10 cellular contexts compared by ENCODE assay signal in genomic region chr13:99895999-99896695, GRCh38.
DNase-seq lines count a peak whose midpoint lies in the region; ATAC-seq, FAIRE-seq and TF ChIP-seq lines count a peak whose summit lies in the region.
"Had no signal": no experiment of that assay in that cellular context is flagged by ENCODE, and none has a peak within 500 bp of the region (broad histone marks: within the 10 kb centered on the region; RNA-seq: fewer than 3 reads in every experiment).

No MANE protein-coding gene starts in this region.

- H3K27me3 ChIP-seq in CD4-positive, CD25-positive, alpha-beta regulatory T cell (ENCODE audit: control insufficient read depth, insufficient read depth, low read length), result peaks cover 17% of the 10 kb centered on the region
- H3K27me3 ChIP-seq in HUES48 (ENCODE audit: control insufficient read depth, insufficient read depth, low read length) (peaks cover 46% of the 10 kb centered on the region), H1 (replicated peaks in 1 of 4; ENCODE audit: control insufficient read depth in 3 of 4, extremely low read depth in 1 of 4, insufficient read depth in 3 of 4, low read length in 3 of 4) (peaks cover 0 to 24% (median 19%) of the 10 kb centered on the region in 4 experiments; a peak in 5 of 7 replicates), trophoblast cell (ENCODE audit: insufficient read depth, low read length) (peaks cover 23% of the 10 kb centered on the region)

- no peak overlapping the region; the same call in 1 of the 2 replicates for H2AFZ ChIP-seq in H1 (ENCODE audit: low read length)
- H2AFZ ChIP-seq in trophoblast cell (ENCODE audit: insufficient read depth, low read length, poor library complexity), result no peak overlapping the region

- H3K4ac ChIP-seq in H1 (replicated peaks; ENCODE audit: insufficient read length, low read depth, low read length) (no peak overlapping the region), trophoblast cell (ENCODE audit: low read depth, low read length) (no peak overlapping the region)

- FAIRE-seq in H1 (lab: Jason Lieb, UNC), result no peak

- H4K91ac ChIP-seq in H1 (replicated peaks; ENCODE audit: insufficient read length, low read length) (no peak overlapping the region), trophoblast cell (ENCODE audit: low read depth, low read length) (no peak overlapping the region)

- H3K79me1 ChIP-seq in H1 (ENCODE audit: low read depth, low read length), result no peaks in the 10 kb centered on the region
- H3K79me1 ChIP-seq in trophoblast cell (ENCODE audit: low read length), result no peaks in the 10 kb centered on the region

- H2BK120ac ChIP-seq in H1 (replicated peaks; ENCODE audit: low read depth, low read length), result no peak overlapping the region
- H2BK120ac ChIP-seq in trophoblast cell (ENCODE audit: insufficient read depth, low read length, poor library complexity), result no peak overlapping the region

- H4K20me1 ChIP-seq in H1 (replicated peaks in 1 of 2; ENCODE audit: control insufficient read depth in 1 of 2, insufficient read depth in 2 of 2, low read length in 2 of 2), result no peaks in the 10 kb centered on the region

- H3K14ac ChIP-seq in H1 (ENCODE audit: insufficient read length) (no peak overlapping the region), trophoblast cell (ENCODE audit: low read length) (no peak overlapping the region)

- H2BK20ac ChIP-seq in H1 (ENCODE audit: low read length), result no peak overlapping the region

- H2BK15ac ChIP-seq in H1 (ENCODE audit: low read length), result 0 out of 2 replicates have a peak overlapping the region, but pooled peaks have one; percentile 92

- no peak for ATAC-seq in CD4-positive, CD25-positive, alpha-beta regulatory T cell (ENCODE audit: low read depth in 2 of 2)
- ATAC-seq in GM19328 (IDR thresholded peaks at IDR 0.05; ENCODE audit: unreplicated experiment) (no peak), GM18511 (IDR thresholded peaks at IDR 0.05; ENCODE audit: unreplicated experiment) (no peak)

- H4K5ac ChIP-seq in H1 (ENCODE audit: insufficient read length, low read depth, low read length), result no peak overlapping the region

- no peak overlapping the region for H3K27ac ChIP-seq in CD4-positive, CD25-positive, alpha-beta regulatory T cell (ENCODE audit: insufficient read depth, low read length, poor library complexity, severe bottlenecking)
- H3K27ac ChIP-seq in HUES48 (ENCODE audit: low read depth, low read length), result no peak overlapping the region
- no peak overlapping the region for H3K27ac ChIP-seq in H1 (ENCODE audit: low read depth, low read length)
- H3K27ac ChIP-seq in trophoblast cell (ENCODE audit: low read depth, low read length), result no peak overlapping the region
- H3K27ac ChIP-seq: SK-N-MC had no signal

- no peak for TF ChIP-seq RAD21 in H1 (IDR thresholded peaks at IDR 0.05 in 1 of 2, conservative IDR thresholded peaks at IDR 0.05 in 1 of 2; ENCODE audit: low read depth in 2 of 2, low read length in 2 of 2)

- H3K79me2 ChIP-seq in H1 (ENCODE audit: control insufficient read depth in 1 of 2, insufficient read depth in 2 of 2, low read length in 2 of 2), result no peaks in the 10 kb centered on the region
- no peaks in the 10 kb centered on the region for H3K79me2 ChIP-seq in trophoblast cell (ENCODE audit: control insufficient read depth, insufficient read depth, low read length, poor library complexity)

- WGBS in H1 (ENCODE audit: extremely low coverage in 1 of 2, insufficient coverage in 1 of 2, insufficient read length in 1 of 2, insufficient replicate concordance in 2 of 2, low coverage in 1 of 2, low lambda C conversion rate in 2 of 2, missing lambda C conversion rate in 1 of 2), 2 experiments, result 34% methylated on average over 77 of the region's 80 CpGs; no CpG with 5 or more reads in 1 of the 2 experiments
- WGBS in trophoblast cell (ENCODE audit: extremely low coverage, insufficient coverage, insufficient read length), result no CpG with 5 or more reads among the region's 80 CpGs

- H3K4me3 ChIP-seq in CD4-positive, CD25-positive, alpha-beta regulatory T cell (ENCODE audit: low read depth, low read length), result no peak overlapping the region
- peak overlapping the region; percentile 48; the same call in 1 of the 2 replicates for H3K4me3 ChIP-seq in HUES48 (ENCODE audit: low read depth, low read length)
- peak overlapping the region; percentile 25 to 54 (median 34); a peak in 5 of 8 replicates for H3K4me3 ChIP-seq in H1 (ENCODE audit: extremely low read depth in 1 of 4, insufficient read depth in 2 of 4, low read depth in 3 of 4, low read length in 4 of 4)
- no peak overlapping the region for H3K4me3 ChIP-seq in trophoblast cell (ENCODE audit: low read depth, low read length)
- H3K4me3 ChIP-seq: SK-N-MC had no signal

- H3K36me3 Mint-ChIP-seq in CD4-positive, CD25-positive, alpha-beta regulatory T cell, result peaks cover 5% of the 10 kb centered on the region

- peaks cover 71% of the 10 kb centered on the region for H3K27me3 Mint-ChIP-seq in CD4-positive, CD25-positive, alpha-beta regulatory T cell

- no peaks in the 10 kb centered on the region for H3K9me3 ChIP-seq in CD4-positive, CD25-positive, alpha-beta regulatory T cell (ENCODE audit: control insufficient read depth in 2 of 2, low read length in 2 of 2)
- H3K9me3 ChIP-seq in HUES48 (ENCODE audit: control insufficient read depth, insufficient read depth, low read length) (no peaks in the 10 kb centered on the region), H1 (ENCODE audit: insufficient read depth in 2 of 2, low read depth in 1 of 2, low read length in 1 of 2) (no peaks in the 10 kb centered on the region), trophoblast cell (ENCODE audit: insufficient read depth, low read depth, low read length) (peaks cover 14% of the 10 kb centered on the region)

- peaks cover 20% of the 10 kb centered on the region for H3K4me1 ChIP-seq in CD4-positive, CD25-positive, alpha-beta regulatory T cell (ENCODE audit: control insufficient read depth, insufficient read depth, low read length, poor library complexity, severe bottlenecking)
- H3K4me1 ChIP-seq in HUES48 (ENCODE audit: control insufficient read depth, insufficient read depth, low read length), result peaks cover 41% of the 10 kb centered on the region
- H3K4me1 ChIP-seq in H1 (replicated peaks in 1 of 4; ENCODE audit: control insufficient read depth in 3 of 4, insufficient read depth in 4 of 4, low read length in 3 of 4), result peaks cover 9 to 29% (median 18%) of the 10 kb centered on the region in 4 experiments
- H3K4me1 ChIP-seq in trophoblast cell (ENCODE audit: control insufficient read depth in 1 of 2, insufficient read depth in 2 of 2, low read length in 2 of 2), result peaks cover 0 to 4% of the 10 kb centered on the region in 2 experiments

- H2BK5ac ChIP-seq in H1 (ENCODE audit: low read depth, low read length) (no peak overlapping the region), trophoblast cell (ENCODE audit: low read depth, low read length, poor library complexity) (no peak overlapping the region)

- peak overlapping the region; percentile 69 to 81 for H3K4me2 ChIP-seq in H1 (ENCODE audit: insufficient read depth in 1 of 2, low read depth in 2 of 2, low read length in 2 of 2)
- H3K4me2 ChIP-seq in trophoblast cell (ENCODE audit: low read length), result peak overlapping the region; percentile 15

- DNase-seq in CD4-positive, CD25-positive, alpha-beta regulatory T cell, result no peak
- DNase-seq in H1 (ENCODE audit: low read depth in 1 of 2, low spot score in 2 of 2) (peak in 1 of 2 experiments; percentile 65), trophoblast cell (no peak), HuH-7.5 (ENCODE audit: low spot score) (no peak), NCI-H2171 (lab: John Stamatoyannopoulos, UW) (no peak)
- DNase-seq: NCI-H748 treated with DMSO at 0.1 percent for 48 hours had no signal

- TF ChIP-seq CTCF in H1 (IDR thresholded peaks at IDR 0.05; ENCODE audit: control extremely low read depth in 1 of 3, insufficient read depth in 1 of 3, low read depth in 1 of 3, low read length in 3 of 3), result no peak

- TF ChIP-seq POLR2A in H1 (IDR thresholded peaks at IDR 0.05; ENCODE audit: control extremely low read depth in 1 of 2, low read depth in 2 of 2, low read length in 2 of 2), result no peak

- H3K36me3 ChIP-seq in CD4-positive, CD25-positive, alpha-beta regulatory T cell (ENCODE audit: control insufficient read depth, insufficient read depth, low read length), result no peaks in the 10 kb centered on the region
- no peaks in the 10 kb centered on the region for H3K36me3 ChIP-seq in HUES48 (ENCODE audit: control insufficient read depth, insufficient read depth, low read length)
- no peaks in the 10 kb centered on the region for H3K36me3 ChIP-seq in H1 (ENCODE audit: control insufficient read depth in 2 of 4, insufficient read depth in 4 of 4, low read length in 3 of 4)
- H3K36me3 ChIP-seq in trophoblast cell (ENCODE audit: control insufficient read depth in 1 of 2, insufficient read depth in 2 of 2, low read length in 2 of 2), result no peaks in the 10 kb centered on the region

- peak overlapping the region; percentile 33 to 80 (median 69) for H3K4me3 Mint-ChIP-seq in CD4-positive, CD25-positive, alpha-beta regulatory T cell

- H2BK12ac ChIP-seq in H1 (ENCODE audit: low read depth, low read length) (no peak overlapping the region; the same call in 1 of the 2 replicates), trophoblast cell (ENCODE audit: low read length) (no peak overlapping the region)

- peak overlapping the region; percentile 59; the same call in 1 of the 2 replicates for H4K8ac ChIP-seq in H1 (ENCODE audit: extremely low read depth, insufficient read depth, low read length)
- no peak overlapping the region for H4K8ac ChIP-seq in trophoblast cell (ENCODE audit: low read depth, low read length)

- peaks cover 6% of the 10 kb centered on the region; the same call in 1 of the 2 replicates for H3K23me2 ChIP-seq in H1 (ENCODE audit: low read depth, low read length)

- H3K27ac Mint-ChIP-seq in CD4-positive, CD25-positive, alpha-beta regulatory T cell, result no peak overlapping the region

- H3K9ac ChIP-seq in HUES48 (ENCODE audit: low read depth, low read length), result no peak overlapping the region
- no peak overlapping the region; a peak in 2 of 7 replicates for H3K9ac ChIP-seq in H1 (replicated peaks in 1 of 4; ENCODE audit: extremely low read depth in 1 of 4, low read depth in 3 of 4, low read length in 3 of 4)
- no peak overlapping the region for H3K9ac ChIP-seq in trophoblast cell (ENCODE audit: low read length)

- H4K12ac ChIP-seq in trophoblast cell (ENCODE audit: low read depth, low read length), result no peak overlapping the region

- POLR2A ChIA-PET in H1 (lab: Charles Lee; ENCODE audit: partially characterized antibody), result interaction anchor here (1.3 to 1.8 kb wide), 4 partner anchors 9 to 61 kb away, joined by 3 to 4 read pairs (median 4); no protein-coding TSS in a partner anchor

- H3K23ac ChIP-seq in H1 (ENCODE audit: insufficient read length) (no peak overlapping the region), trophoblast cell (ENCODE audit: low read length) (no peak overlapping the region)

- peaks cover 0 to 4% (median 0%) of the 10 kb centered on the region in 7 donors for H3K9me3 Mint-ChIP-seq in CD4-positive, CD25-positive, alpha-beta regulatory T cell

- no peak overlapping the region for H3K56ac ChIP-seq in H1 (replicated peaks; ENCODE audit: insufficient read length, low read depth, low read length)

- H2AK5ac ChIP-seq in H1 (ENCODE audit: low read depth, low read length), result no peak overlapping the region
- H2AK5ac ChIP-seq in trophoblast cell (ENCODE audit: low read length), result no peak overlapping the region

- TF ChIP-seq EP300 in H1 (IDR thresholded peaks at IDR 0.05; ENCODE audit: borderline replicate concordance in 1 of 2, low read depth in 2 of 2, low read length in 2 of 2), result no peak

- CTCF ChIA-PET in H1 (lab: Charles Lee; ENCODE audit: partially characterized antibody), result interaction anchor here (0.6 to 6.9 kb wide), 2 partner anchors 20 to 240 kb away, joined by 3 to 59 read pairs; no protein-coding TSS in a partner anchor

- peaks cover 5 to 27% (median 16%) of the 10 kb centered on the region in 4 donors for H3K4me1 Mint-ChIP-seq in CD4-positive, CD25-positive, alpha-beta regulatory T cell

- H3K18ac ChIP-seq in H1 (ENCODE audit: extremely low read depth, low read length) (peak overlapping the region; percentile 33; the same call in 1 of the 2 replicates), trophoblast cell (ENCODE audit: low read length) (no peak overlapping the region)

Comparison
In these comparisons a context has a peak if more than half of its experiments do, and no peak if none do; other contexts are left out.
1. H3K4me3 ChIP-seq: peak in HUES48 (single experiment) and H1 (4 of 4); none in CD4-positive, CD25-positive, alpha-beta regulatory T cell (single experiment) and trophoblast cell (single experiment).